8 cellular contexts compared by ENCODE assay signal in the genomic region with DNA sequence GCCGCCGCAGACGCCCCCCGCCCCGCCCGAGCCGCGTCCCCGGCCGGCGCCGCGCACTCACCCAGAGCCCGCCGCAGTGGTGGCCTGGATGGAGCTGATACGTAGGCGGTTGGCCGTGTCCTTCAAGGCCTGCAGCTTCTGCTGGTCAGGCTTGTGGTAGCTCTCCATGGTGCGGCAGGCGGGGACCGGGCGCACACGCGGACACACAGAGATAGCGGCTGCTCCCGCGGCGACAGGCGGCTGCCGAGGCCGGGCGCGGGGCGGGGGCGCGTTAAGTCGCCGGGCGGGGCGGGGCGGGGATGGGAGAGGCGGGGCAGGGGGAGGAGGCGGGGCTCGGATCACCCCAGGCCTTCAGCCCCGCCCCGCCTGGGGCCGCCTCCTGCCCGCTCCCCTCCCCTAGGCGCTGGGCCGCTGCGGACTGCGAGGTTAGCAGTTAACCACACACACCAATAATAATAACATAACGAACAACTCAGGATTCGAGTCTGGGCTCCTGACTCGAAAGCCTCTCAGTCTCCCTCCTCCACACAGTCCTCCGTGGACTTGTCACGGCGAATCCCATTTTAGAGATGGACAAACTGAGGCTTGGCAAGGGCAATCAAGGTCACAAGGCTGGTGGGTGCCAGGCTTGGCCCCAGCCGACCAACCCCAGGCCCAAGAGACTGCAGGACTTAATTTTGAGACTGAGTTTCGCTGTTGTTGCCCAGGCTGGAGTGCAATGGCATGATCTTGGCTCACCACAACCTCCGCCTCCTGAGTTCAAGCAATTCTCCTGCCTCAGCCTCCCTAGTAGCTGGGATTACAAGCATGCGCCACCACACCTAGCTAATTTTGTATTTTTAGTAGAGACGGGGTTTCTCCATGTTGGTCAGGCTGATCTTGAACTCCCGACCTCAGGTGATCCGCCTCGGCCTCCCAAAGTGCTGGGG. TPM values are rescaled to one million over a fixed set of nuclear protein-coding genes. Genes with fewer than 3 reads are reported as not detected.
DNase-seq lines count a peak whose midpoint lies in the region; ATAC-seq lines count a peak whose summit lies in the region.

A gene with protein sequence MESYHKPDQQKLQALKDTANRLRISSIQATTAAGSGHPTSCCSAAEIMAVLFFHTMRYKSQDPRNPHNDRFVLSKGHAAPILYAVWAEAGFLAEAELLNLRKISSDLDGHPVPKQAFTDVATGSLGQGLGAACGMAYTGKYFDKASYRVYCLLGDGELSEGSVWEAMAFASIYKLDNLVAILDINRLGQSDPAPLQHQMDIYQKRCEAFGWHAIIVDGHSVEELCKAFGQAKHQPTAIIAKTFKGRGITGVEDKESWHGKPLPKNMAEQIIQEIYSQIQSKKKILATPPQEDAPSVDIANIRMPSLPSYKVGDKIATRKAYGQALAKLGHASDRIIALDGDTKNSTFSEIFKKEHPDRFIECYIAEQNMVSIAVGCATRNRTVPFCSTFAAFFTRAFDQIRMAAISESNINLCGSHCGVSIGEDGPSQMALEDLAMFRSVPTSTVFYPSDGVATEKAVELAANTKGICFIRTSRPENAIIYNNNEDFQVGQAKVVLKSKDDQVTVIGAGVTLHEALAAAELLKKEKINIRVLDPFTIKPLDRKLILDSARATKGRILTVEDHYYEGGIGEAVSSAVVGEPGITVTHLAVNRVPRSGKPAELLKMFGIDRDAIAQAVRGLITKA (minus strand): TSS at position 248 of the 929 bp plus-strand sequence. CDS start 80 bp downstream, at position 168.

- peaks cover 17% of the 10 kb centered on the region for H3K36me3 Mint-ChIP-seq in activated CD8-positive, alpha-beta T cell treated with anti-CD3 and anti-CD28 coated beads, Interleukin-2, amount 10 ng/mL, durations not matched to agents 7 days and 5 days (ENCODE audit: low read depth)

- peaks cover 39% of the 10 kb centered on the region for H3K4me1 Mint-ChIP-seq in activated CD8-positive, alpha-beta T cell treated with anti-CD3 and anti-CD28 coated beads, Interleukin-2, amount 10 ng/mL, durations not matched to agents 7 days and 5 days (ENCODE audit: low read depth)

- H3K4me3 Mint-ChIP-seq in activated CD8-positive, alpha-beta T cell treated with anti-CD3 and anti-CD28 coated beads, Interleukin-2, amount 10 ng/mL, durations not matched to agents 7 days and 5 days = peak within 1 kb of the TSS; percentile 93

- H3K27me3 Mint-ChIP-seq in activated CD8-positive, alpha-beta T cell treated with anti-CD3 and anti-CD28 coated beads, Interleukin-2, amount 10 ng/mL, durations not matched to agents 7 days and 5 days (ENCODE audit: low read depth) = peaks cover 6% of the 10 kb centered on the region

- H3K27ac Mint-ChIP-seq in activated CD8-positive, alpha-beta T cell treated with anti-CD3 and anti-CD28 coated beads, Interleukin-2, amount 10 ng/mL, durations not matched to agents 7 days and 5 days = peak within 1 kb of the TSS; percentile 88

- no peaks in the 10 kb centered on the region for H3K9me3 Mint-ChIP-seq in activated CD8-positive, alpha-beta T cell treated with anti-CD3 and anti-CD28 coated beads, Interleukin-2, amount 10 ng/mL, durations not matched to agents 7 days and 5 days (ENCODE audit: insufficient read depth)

- CTCF ChIA-PET in activated CD8-positive, alpha-beta T cell treated with anti-CD3 and anti-CD28 coated beads, Interleukin-2, amount 10 ng/mL, durations not matched to agents 7 days and 5 days (lab: Charles Lee) = interaction anchor here (0.9 to 2.3 kb wide), 3 partner anchors 36 to 97 kb away, joined by 3 to 7 read pairs (median 3); no protein-coding TSS in a partner anchor

- POLR2A ChIA-PET in activated CD8-positive, alpha-beta T cell treated with anti-CD3 and anti-CD28 coated beads, Interleukin-2, amount 10 ng/mL, durations not matched to agents 7 days and 5 days (lab: Charles Lee) = interaction anchor here (1.0 to 2.0 kb wide), 4 partner anchors 14 to 96 kb away, joined by 3 to 6 read pairs (median 3); no protein-coding TSS in a partner anchor

- ATAC-seq in GM19025 (IDR thresholded peaks at IDR 0.05; ENCODE audit: low read depth, unreplicated experiment) (peak; percentile 71), HG03280 (IDR thresholded peaks at IDR 0.05; ENCODE audit: unreplicated experiment) (peak; percentile 67)
- peak; percentile 79 for ATAC-seq in activated CD8-positive, alpha-beta T cell treated with anti-CD3 and anti-CD28 coated beads, Interleukin-2, amount 10 ng/mL, durations not matched to agents 7 days and 5 days

- DNase-seq in AML-193 (lab: John Stamatoyannopoulos, UW) = peak; percentile 75 to 88
- peak; percentile 46 for DNase-seq in NCI-H774 (lab: John Stamatoyannopoulos, UW)
- DNase-seq in activated CD8-positive, alpha-beta T cell treated with anti-CD3 and anti-CD28 coated beads, Interleukin-2, amount 10 ng/mL, durations not matched to agents 7 days and 5 days = peak; percentile 86
- DNase-seq in effector CD4-positive, alpha-beta T cell = peak; percentile 64
- DNase-seq in lung microvascular endothelial cell (ENCODE audit: low read depth in 2 of 2) = peak; percentile 90 to 92
- DNase-seq in stimulated activated CD4-positive, alpha-beta T cell treated with anti-CD3 and anti-CD28 coated beads, TNF-alpha, amount 100 ng/mL, for 4 hours (ENCODE audit: low read depth in 3 of 3) = peak; percentile 66 to 72 (median 70)

RNA-seq across cellular contexts. Expression of the gene that starts here (rescaled TPM):
- total RNA-seq in activated CD8-positive, alpha-beta T cell treated with anti-CD3 and anti-CD28 coated beads, Interleukin-2, amount 10 ng/mL, durations not matched to agents 7 days and 5 days = 100 to 1,000 TPM; 315 to 323 TPM
- 112 and 265 TPM in 2 replicates for total RNA-seq in lung microvascular endothelial cell

Comparison
In these comparisons a context has a peak if more than half of its experiments do, and no peak if none do; other contexts are left out.
1. Peak in every context shown above with its lines: DNase-seq and ATAC-seq.